Comparison of ENCODE assay signal across 28 cellular contexts in genomic region chr14:86946446-86946845, GRCh38.
"Had no signal": no experiment of that assay in that cellular context is flagged by ENCODE, and none has a peak within 500 bp of the region (broad histone marks: within the 10 kb centered on the region; RNA-seq: fewer than 3 reads in every experiment).

No MANE protein-coding gene starts in this region.

- H3K27ac Mint-ChIP-seq: activated CD4-positive, alpha-beta memory T cell treated with anti-CD3 and anti-CD28 coated beads for 36 hours; activated CD4-positive, alpha-beta T cell treated with anti-CD3 and anti-CD28 coated beads for 36 hours; activated CD4-positive, alpha-beta T cell treated with anti-CD3 and anti-CD28 coated beads, Interleukin-2, amount 10 ng/mL, durations not matched to agents 24 days and 14 days; activated CD8-positive, alpha-beta memory T cell treated with anti-CD3 and anti-CD28 coated beads, Interleukin-2, amount 10 ng/mL, durations not matched to agents 7 days and 5 days; activated CD8-positive, alpha-beta T cell treated with anti-CD3 and anti-CD28 coated beads, Interleukin-2, amount 10 ng/mL, durations not matched to agents 7 days and 5 days; activated naive CD4-positive, alpha-beta T cell treated with anti-CD3 and anti-CD28 coated beads, Interleukin-2, amount 10 ng/mL, durations not matched to agents 7 days and 5 days; activated naive CD4-positive, alpha-beta T cell treated with anti-CD3 and anti-CD28 coated beads, Interleukin-2, amount 50 U/mL, for 72 hours; activated T-helper 1 cell treated with anti-CD3 and anti-CD28 coated beads, Interleukin-12 subunit alpha, Interleukin-12 subunit beta, Interleukin-2, Interleukin-4 antibody, amounts not matched to agents 30 ng/mL and 10 ng/mL and 1 ng/mL, durations not matched to agents 14 hours and 24 hours and 36 hours had no signal

- H3K27me3 ChIP-seq: brain microvascular endothelial cell, colonic mucosa, gastrocnemius medialis, heart left ventricle had no signal

- H3K9me3 Mint-ChIP-seq: activated CD4-positive, alpha-beta T cell treated with anti-CD3 and anti-CD28 coated beads, Interleukin-2, amount 10 ng/mL, durations not matched to agents 24 days and 14 days; activated T-helper 1 cell treated with anti-CD3 and anti-CD28 coated beads, Interleukin-12 subunit alpha, Interleukin-12 subunit beta, Interleukin-2, Interleukin-4 antibody, amounts not matched to agents 30 ng/mL and 10 ng/mL and 1 ng/mL, durations not matched to agents 14 hours and 24 hours and 36 hours had no signal

- H3K27ac ChIP-seq: brain microvascular endothelial cell, colonic mucosa, gastrocnemius medialis, heart left ventricle had no signal

- H3K27me3 Mint-ChIP-seq: activated CD4-positive, alpha-beta memory T cell treated with anti-CD3 and anti-CD28 coated beads for 36 hours; activated CD4-positive, alpha-beta T cell treated with anti-CD3 and anti-CD28 coated beads for 36 hours; activated CD4-positive, alpha-beta T cell treated with anti-CD3 and anti-CD28 coated beads, Interleukin-2, amount 10 ng/mL, durations not matched to agents 24 days and 14 days; activated CD8-positive, alpha-beta memory T cell treated with anti-CD3 and anti-CD28 coated beads, Interleukin-2, amount 10 ng/mL, durations not matched to agents 7 days and 5 days; activated naive CD4-positive, alpha-beta T cell treated with anti-CD3 and anti-CD28 coated beads, Interleukin-2, amount 10 ng/mL, durations not matched to agents 7 days and 5 days had no signal

- H3K36me3 ChIP-seq: brain microvascular endothelial cell, colonic mucosa, gastrocnemius medialis, heart left ventricle had no signal

- H3K4me3 ChIP-seq: colonic mucosa, gastrocnemius medialis, heart left ventricle had no signal

- H3K4me3 Mint-ChIP-seq: activated CD4-positive, alpha-beta memory T cell treated with anti-CD3 and anti-CD28 coated beads for 36 hours; activated CD4-positive, alpha-beta T cell treated with anti-CD3 and anti-CD28 coated beads for 36 hours; activated CD4-positive, alpha-beta T cell treated with anti-CD3 and anti-CD28 coated beads, Interleukin-2, amount 10 ng/mL, durations not matched to agents 24 days and 14 days; activated CD8-positive, alpha-beta memory T cell treated with anti-CD3 and anti-CD28 coated beads, Interleukin-2, amount 10 ng/mL, durations not matched to agents 7 days and 5 days; activated CD8-positive, alpha-beta T cell treated with anti-CD3 and anti-CD28 coated beads, Interleukin-2, amount 10 ng/mL, durations not matched to agents 7 days and 5 days; activated naive CD4-positive, alpha-beta T cell treated with anti-CD3 and anti-CD28 coated beads, Interleukin-2, amount 10 ng/mL, durations not matched to agents 7 days and 5 days; activated T-helper 1 cell treated with anti-CD3 and anti-CD28 coated beads, Interleukin-12 subunit alpha, Interleukin-12 subunit beta, Interleukin-2, Interleukin-4 antibody, amounts not matched to agents 30 ng/mL and 10 ng/mL and 1 ng/mL, durations not matched to agents 14 hours and 24 hours and 36 hours had no signal

- H3K9me3 ChIP-seq: colonic mucosa, gastrocnemius medialis, heart left ventricle had no signal

- ATAC-seq: activated CD4-positive, alpha-beta T cell treated with anti-CD3 and anti-CD28 coated beads for 36 hours; activated CD8-positive, alpha-beta memory T cell treated with anti-CD3 and anti-CD28 coated beads, Interleukin-2, amount 10 ng/mL, durations not matched to agents 7 days and 5 days; activated CD8-positive, alpha-beta T cell treated with anti-CD3 and anti-CD28 coated beads, Interleukin-2, amount 10 ng/mL, durations not matched to agents 7 days and 5 days; activated naive CD4-positive, alpha-beta T cell treated with anti-CD3 and anti-CD28 coated beads, Interleukin-2, amount 50 U/mL, for 72 hours; esophagus mucosa; gastrocnemius medialis; heart left ventricle had no signal

- DNase-seq: activated CD4-positive, alpha-beta memory T cell treated with anti-CD3 and anti-CD28 coated beads for 36 hours; activated CD4-positive, alpha-beta T cell treated with anti-CD3 and anti-CD28 coated beads for 36 hours; activated CD4-positive, alpha-beta T cell treated with anti-CD3 and anti-CD28 coated beads, Interleukin-2, amount 10 ng/mL, durations not matched to agents 24 days and 14 days; activated CD4-positive, CD25-positive, alpha-beta regulatory T cell; activated CD4-positive, CD25-positive, alpha-beta regulatory T cell treated with anti-CD3 and anti-CD28 coated beads, Interleukin-2, amount 50 U/mL, for 72 hours; activated CD8-positive, alpha-beta memory T cell treated with anti-CD3 and anti-CD28 coated beads, Interleukin-2, amount 10 ng/mL, durations not matched to agents 7 days and 5 days; activated CD8-positive, alpha-beta memory T cell treated with anti-CD3 and anti-CD28 coated beads, Interleukin-2, amount 50 U/mL, for 4 hours; activated CD8-positive, alpha-beta T cell treated with anti-CD3 and anti-CD28 coated beads, Interleukin-2, amount 10 ng/mL, durations not matched to agents 7 days and 5 days; activated gamma-delta T cell; activated naive CD4-positive, alpha-beta T cell; activated naive CD4-positive, alpha-beta T cell treated with anti-CD3 and anti-CD28 coated beads, Interleukin-2, amount 10 ng/mL, durations not matched to agents 7 days and 5 days; activated T-cell treated with anti-CD3 and anti-CD28 coated beads, Interleukin-2, amount 50 U/mL, for 1 hour; activated T-cell treated with anti-CD3 and anti-CD28 coated beads, Interleukin-2, amount 50 U/mL, for 48 hours; amniotic stem cell; anterior cingulate cortex; brain microvascular endothelial cell; central memory CD4-positive, alpha-beta T cell; cerebellar nuclear complex; colonic mucosa; effector CD8-positive, alpha-beta T cell; foreskin fibroblast; gastrocnemius medialis; glutamatergic neuron; heart left ventricle; T-helper 2 cell had no signal

- H3K4me1 ChIP-seq: colonic mucosa, gastrocnemius medialis, heart left ventricle had no signal

- H3K36me3 Mint-ChIP-seq: activated CD4-positive, alpha-beta memory T cell treated with anti-CD3 and anti-CD28 coated beads for 36 hours; activated CD8-positive, alpha-beta memory T cell treated with anti-CD3 and anti-CD28 coated beads, Interleukin-2, amount 10 ng/mL, durations not matched to agents 7 days and 5 days; activated naive CD4-positive, alpha-beta T cell treated with anti-CD3 and anti-CD28 coated beads, Interleukin-2, amount 10 ng/mL, durations not matched to agents 7 days and 5 days; activated naive CD4-positive, alpha-beta T cell treated with anti-CD3 and anti-CD28 coated beads, Interleukin-2, amount 50 U/mL, for 72 hours had no signal

- H3K4me1 Mint-ChIP-seq: activated CD4-positive, alpha-beta T cell treated with anti-CD3 and anti-CD28 coated beads for 36 hours; activated CD4-positive, alpha-beta T cell treated with anti-CD3 and anti-CD28 coated beads, Interleukin-2, amount 10 ng/mL, durations not matched to agents 24 days and 14 days; activated CD8-positive, alpha-beta memory T cell treated with anti-CD3 and anti-CD28 coated beads, Interleukin-2, amount 10 ng/mL, durations not matched to agents 7 days and 5 days; activated naive CD4-positive, alpha-beta T cell treated with anti-CD3 and anti-CD28 coated beads, Interleukin-2, amount 10 ng/mL, durations not matched to agents 7 days and 5 days had no signal
